20 cellular contexts compared by ENCODE assay signal in genomic region chr14:98189944-98190343, GRCh38.
DNase-seq lines count a peak whose midpoint lies in the region; ATAC-seq and TF ChIP-seq lines count a peak whose summit lies in the region.
"Had no signal": no experiment of that assay in that cellular context is flagged by ENCODE, and none has a peak within 500 bp of the region (broad histone marks: within the 10 kb centered on the region; RNA-seq: fewer than 3 reads in every experiment).

No MANE protein-coding gene starts in this region.

- peak; percentile 72 for DNase-seq in activated CD4-positive, alpha-beta T cell treated with anti-CD3 and anti-CD28 coated beads, Interleukin-2, amount 10 ng/mL, durations not matched to agents 24 days and 14 days
- no peak for DNase-seq in activated CD4-positive, alpha-beta T cell treated with anti-CD3 and anti-CD28 coated beads for 4 hours
- DNase-seq in MM.1S (no peak), SJCRH30 (no peak), D341Med (ENCODE audit: low spot score) (no peak)
- DNase-seq in activated naive CD4-positive, alpha-beta T cell treated with anti-CD3 and anti-CD28 coated beads, Interleukin-2, amount 50 U/mL, for 72 hours (ENCODE audit: low spot score in 2 of 2), result no peak
- DNase-seq in natural killer cell treated with Interleukin-12 subunit alpha and Interleukin-12 subunit beta and Interleukin-15 and Interleukin-18, amount 100 ng/mL, for 72 hours (ENCODE audit: low spot score), result no peak
- DNase-seq: 8988T; Calu3; dermis blood vessel endothelial cell; heart left ventricle; left ventricle myocardium inferior; midbrain; NCI-H1694 treated with DMSO at 0.1 percent for 48 hours; NCI-H748 treated with DMSO at 0.1 percent for 48 hours; stimulated activated CD4-positive, alpha-beta T cell treated with anti-CD3 and anti-CD28 coated beads, Interleukin-2, amount 100 ng/mL, for 48 hours had no signal

- no peaks in the 10 kb centered on the region for H4K20me1 ChIP-seq in MM.1S (ENCODE audit: insufficient read depth, low read length)

- H2AFZ ChIP-seq in MM.1S (ENCODE audit: low read length), result no peak overlapping the region

- peaks cover 4% of the 10 kb centered on the region for H3K9me3 Mint-ChIP-seq in activated CD4-positive, alpha-beta T cell treated with anti-CD3 and anti-CD28 coated beads, Interleukin-2, amount 10 ng/mL, durations not matched to agents 24 days and 14 days
- H3K9me3 Mint-ChIP-seq in activated naive CD4-positive, alpha-beta T cell treated with anti-CD3 and anti-CD28 coated beads, Interleukin-2, amount 50 U/mL, for 72 hours, result peaks cover 0 to 22% of the 10 kb centered on the region in 2 donors
- peaks cover 7% of the 10 kb centered on the region for H3K9me3 Mint-ChIP-seq in natural killer cell treated with Interleukin-12 subunit alpha and Interleukin-12 subunit beta and Interleukin-15 and Interleukin-18, amount 100 ng/mL, for 72 hours

- peak overlapping the region; percentile 97 for H3K27ac Mint-ChIP-seq in activated CD4-positive, alpha-beta T cell treated with anti-CD3 and anti-CD28 coated beads, Interleukin-2, amount 10 ng/mL, durations not matched to agents 24 days and 14 days
- peak overlapping the region; percentile 99 for H3K27ac Mint-ChIP-seq in activated naive CD4-positive, alpha-beta T cell treated with anti-CD3 and anti-CD28 coated beads, Interleukin-2, amount 50 U/mL, for 72 hours
- H3K27ac Mint-ChIP-seq in natural killer cell treated with Interleukin-12 subunit alpha and Interleukin-12 subunit beta and Interleukin-15 and Interleukin-18, amount 100 ng/mL, for 72 hours, result peak overlapping the region; percentile 97 to 98
- H3K27ac Mint-ChIP-seq: progenitor cell of endocrine pancreas had no signal

- no peak overlapping the region; the same call in 1 of the 2 replicates for H3K4me2 ChIP-seq in MM.1S (ENCODE audit: low read depth, low read length)

- no peak overlapping the region for H3K4me3 ChIP-seq in MM.1S (ENCODE audit: low read length)
- H3K4me3 ChIP-seq in SJCRH30, result no peak overlapping the region
- H3K4me3 ChIP-seq: cardiac muscle cell, heart left ventricle, left ventricle myocardium inferior, vagina had no signal

- peak overlapping the region; percentile 24; the same call in 1 of the 2 replicates for H3K27ac ChIP-seq in MM.1S (ENCODE audit: low read length)
- no peak overlapping the region for H3K27ac ChIP-seq in SJCRH30
- H3K27ac ChIP-seq: cardiac muscle cell, left ventricle myocardium inferior, vagina had no signal

- H3K27me3 Mint-ChIP-seq in activated CD4-positive, alpha-beta T cell treated with anti-CD3 and anti-CD28 coated beads, Interleukin-2, amount 10 ng/mL, durations not matched to agents 24 days and 14 days, result no peaks in the 10 kb centered on the region
- no peaks in the 10 kb centered on the region for H3K27me3 Mint-ChIP-seq in natural killer cell treated with Interleukin-12 subunit alpha and Interleukin-12 subunit beta and Interleukin-15 and Interleukin-18, amount 100 ng/mL, for 72 hours

- H3F3A ChIP-seq in MM.1S (ENCODE audit: insufficient read depth, low read length), result no peaks in the 10 kb centered on the region

- H3K4me3 Mint-ChIP-seq in activated CD4-positive, alpha-beta T cell treated with anti-CD3 and anti-CD28 coated beads, Interleukin-2, amount 10 ng/mL, durations not matched to agents 24 days and 14 days, result peak overlapping the region; percentile 76
- H3K4me3 Mint-ChIP-seq in natural killer cell treated with Interleukin-12 subunit alpha and Interleukin-12 subunit beta and Interleukin-15 and Interleukin-18, amount 100 ng/mL, for 72 hours, result peak overlapping the region; percentile 74

- H3K4me1 ChIP-seq in MM.1S (ENCODE audit: low read length) (peaks cover 18% of the 10 kb centered on the region), SJCRH30 (no peaks in the 10 kb centered on the region)
- H3K4me1 ChIP-seq: left ventricle myocardium inferior, vagina had no signal

- H3K27me3 ChIP-seq in MM.1S (replicated peaks; ENCODE audit: insufficient read depth, low read length) (no peaks in the 10 kb centered on the region), SJCRH30 (no peaks in the 10 kb centered on the region)
- H3K27me3 ChIP-seq: cardiac muscle cell, vagina had no signal

- intact Hi-C loops in activated CD4-positive, alpha-beta T cell treated with anti-CD3 and anti-CD28 coated beads, Interleukin-2, amount 10 ng/mL, durations not matched to agents 24 days and 14 days (cut with micrococcal nuclease), result loop anchor here (1.0 to 10.0 kb wide), 4 partner anchors 21 to 1045 kb away; no protein-coding TSS in a partner anchor

- peak; percentile 40 to 48 for ATAC-seq in activated naive CD4-positive, alpha-beta T cell treated with anti-CD3 and anti-CD28 coated beads, Interleukin-2, amount 50 U/mL, for 72 hours
- ATAC-seq in natural killer cell treated with Interleukin-12 subunit alpha and Interleukin-12 subunit beta and Interleukin-15 and Interleukin-18, amount 100 ng/mL, for 72 hours, result peak; percentile 85
- ATAC-seq in HG02981 (IDR thresholded peaks at IDR 0.05; ENCODE audit: unreplicated experiment), result no peak
- ATAC-seq: heart left ventricle had no signal

- no peak overlapping the region for H3K9ac ChIP-seq in MM.1S (ENCODE audit: low read length)

- H3K9me3 ChIP-seq in MM.1S (replicated peaks; ENCODE audit: insufficient read depth, low read length) (no peaks in the 10 kb centered on the region), SJCRH30 (replicated peaks) (no peaks in the 10 kb centered on the region)
- H3K9me3 ChIP-seq: heart left ventricle, left ventricle myocardium inferior, vagina had no signal

- no peak for TF ChIP-seq CTCF in MM.1S (IDR thresholded peaks at IDR 0.05; ENCODE audit: low read length)

- H3K9me2 ChIP-seq in MM.1S (replicated peaks; ENCODE audit: insufficient read depth, low read length), result no peaks in the 10 kb centered on the region

- no peaks in the 10 kb centered on the region for H3K36me3 ChIP-seq in MM.1S (replicated peaks; ENCODE audit: insufficient read depth, low read length)
- no peaks in the 10 kb centered on the region for H3K36me3 ChIP-seq in SJCRH30
- H3K36me3 ChIP-seq: cardiac muscle cell, heart left ventricle, left ventricle myocardium inferior, vagina had no signal

- H3K4me1 Mint-ChIP-seq in activated CD4-positive, alpha-beta T cell treated with anti-CD3 and anti-CD28 coated beads, Interleukin-2, amount 10 ng/mL, durations not matched to agents 24 days and 14 days, result peaks cover 90% of the 10 kb centered on the region
- peaks cover 52 to 57% of the 10 kb centered on the region in 2 donors for H3K4me1 Mint-ChIP-seq in natural killer cell treated with Interleukin-12 subunit alpha and Interleukin-12 subunit beta and Interleukin-15 and Interleukin-18, amount 100 ng/mL, for 72 hours (ENCODE audit: low read depth in 2 of 2)

- H3K79me2 ChIP-seq in MM.1S (ENCODE audit: low read length), result no peaks in the 10 kb centered on the region

- H3K36me3 Mint-ChIP-seq in activated CD4-positive, alpha-beta T cell treated with anti-CD3 and anti-CD28 coated beads, Interleukin-2, amount 10 ng/mL, durations not matched to agents 24 days and 14 days (ENCODE audit: low read depth), result peaks cover 6% of the 10 kb centered on the region
- peaks cover 35 to 39% of the 10 kb centered on the region in 2 donors for H3K36me3 Mint-ChIP-seq in activated naive CD4-positive, alpha-beta T cell treated with anti-CD3 and anti-CD28 coated beads, Interleukin-2, amount 50 U/mL, for 72 hours
- H3K36me3 Mint-ChIP-seq in natural killer cell treated with Interleukin-12 subunit alpha and Interleukin-12 subunit beta and Interleukin-15 and Interleukin-18, amount 100 ng/mL, for 72 hours, result peaks cover 11% of the 10 kb centered on the region
